In the genomic region with DNA sequence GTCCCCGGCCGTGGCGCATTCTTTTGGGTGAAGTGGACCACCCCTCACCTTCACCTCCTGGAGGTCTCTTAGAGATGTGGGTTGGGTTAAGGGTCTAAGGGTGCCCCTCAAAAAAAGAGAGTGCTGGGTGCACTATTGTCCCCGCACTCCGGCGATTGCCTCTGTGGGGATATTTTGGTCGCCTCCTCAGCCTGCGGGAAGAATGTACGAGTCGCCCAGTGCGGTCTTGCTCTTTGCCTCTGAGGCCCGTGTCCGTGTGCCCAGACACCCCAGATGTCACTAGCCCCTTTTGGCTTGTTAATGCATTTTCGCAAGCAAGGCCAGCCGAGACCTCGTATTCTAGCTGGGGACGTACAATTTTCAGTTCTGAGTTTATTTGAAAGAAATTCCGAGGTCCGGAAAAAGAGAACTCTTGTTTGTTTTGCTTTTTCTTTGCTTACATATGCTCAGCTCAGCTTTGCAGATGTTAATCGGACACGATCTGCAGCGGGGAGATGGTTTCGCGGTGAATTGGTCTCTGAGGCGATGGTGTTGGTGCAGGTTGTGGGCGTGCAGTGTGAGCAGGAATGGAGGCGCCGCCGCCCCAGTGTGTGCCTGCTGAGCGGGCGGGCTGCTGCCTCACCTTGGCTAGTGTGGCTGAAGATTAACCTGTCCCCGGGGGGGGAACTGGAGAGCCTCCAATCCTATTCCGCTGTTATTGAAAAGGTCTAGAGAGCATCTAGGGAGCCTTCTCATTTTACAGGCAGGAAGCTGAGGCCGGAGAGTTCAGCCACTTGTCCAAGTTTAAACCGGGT, we compare ENCODE assay signal across 8 cellular contexts. TPM values are rescaled to one million over a fixed set of nuclear protein-coding genes. Genes with fewer than 3 reads are reported as not detected.
DNase-seq lines count a peak whose midpoint lies in the region; ATAC-seq and TF ChIP-seq lines count a peak whose summit lies in the region.

No MANE protein-coding gene starts in this region.

- peaks cover 63% of the 10 kb centered on the region for H3K79me2 ChIP-seq in OCI-LY3 (ENCODE audit: low read length)

- H3K4me1 ChIP-seq in OCI-LY3 (ENCODE audit: low read length): peaks cover 12% of the 10 kb centered on the region

- peak; percentile 68 for DNase-seq in activated effector memory CD4-positive, alpha-beta T cell treated with Interleukin-2 at 50 U/mL for 16 hours
- DNase-seq in glutamatergic neuron (peak; percentile 47), progenitor cell of endocrine pancreas (ENCODE audit: low spot score, unreplicated experiment) (peak; percentile 53), ureter (ENCODE audit: low spot score) (peak; percentile 55), SW 1271 (lab: John Stamatoyannopoulos, UW) (no peak)

- no peaks in the 10 kb centered on the region for H3K27me3 ChIP-seq in OCI-LY3 (ENCODE audit: low read depth, low read length)

- H3K4me3 ChIP-seq in GM12875 (ENCODE audit: low read depth, low read length) (peak overlapping the region; percentile 97), OCI-LY3 (ENCODE audit: low read length) (peak overlapping the region; percentile 100)

- ATAC-seq in HG02852 (IDR thresholded peaks at IDR 0.05; ENCODE audit: unreplicated experiment): peak; percentile 20

- H3K4me3 Mint-ChIP-seq in glutamatergic neuron (ENCODE audit: unreplicated experiment) (peak overlapping the region; percentile 95), progenitor cell of endocrine pancreas (ENCODE audit: low read depth) (peak overlapping the region; percentile 93)

- H2AFZ ChIP-seq in OCI-LY3 (ENCODE audit: low read depth, low read length): no peak overlapping the region

- H3K4me2 ChIP-seq in OCI-LY3 (ENCODE audit: low read length): peak overlapping the region; percentile 94

- peak overlapping the region; percentile 94 for H3K9ac ChIP-seq in OCI-LY3 (ENCODE audit: low read length)

- no peaks in the 10 kb centered on the region for H3K36me3 Mint-ChIP-seq in glutamatergic neuron (ENCODE audit: unreplicated experiment)
- peaks cover 12% of the 10 kb centered on the region for H3K36me3 Mint-ChIP-seq in progenitor cell of endocrine pancreas (ENCODE audit: insufficient read depth)

- H3K4me1 Mint-ChIP-seq in glutamatergic neuron (ENCODE audit: low read depth, unreplicated experiment) (peaks cover 23% of the 10 kb centered on the region), progenitor cell of endocrine pancreas (ENCODE audit: low read depth) (peaks cover 18% of the 10 kb centered on the region)

- peaks cover 48% of the 10 kb centered on the region for H4K20me1 ChIP-seq in OCI-LY3 (ENCODE audit: insufficient read depth, low read length)

- H3K9me3 Mint-ChIP-seq in glutamatergic neuron (ENCODE audit: unreplicated experiment): peaks cover 21% of the 10 kb centered on the region
- peaks cover 3% of the 10 kb centered on the region for H3K9me3 Mint-ChIP-seq in progenitor cell of endocrine pancreas (ENCODE audit: low read depth)

- H3K36me3 ChIP-seq in OCI-LY3 (replicated peaks; ENCODE audit: low read depth, low read length): peaks cover 36% of the 10 kb centered on the region

- peak overlapping the region; percentile 58 for H3K27ac ChIP-seq in OCI-LY3 (ENCODE audit: low read length)

- TF ChIP-seq CTCF in GM12875 (IDR thresholded peaks at IDR 0.05; ENCODE audit: borderline replicate concordance, insufficient read depth, low read depth, low read length) (no peak), OCI-LY3 (IDR thresholded peaks at IDR 0.05; ENCODE audit: low read depth, low read length) (no peak), glutamatergic neuron (IDR thresholded peaks at IDR 0.05; ENCODE audit: partially characterized antibody, unreplicated experiment) (no peak), progenitor cell of endocrine pancreas (IDR thresholded peaks at IDR 0.05; ENCODE audit: unreplicated experiment) (no peak)

- H3K27ac Mint-ChIP-seq in glutamatergic neuron (ENCODE audit: unreplicated experiment): peak overlapping the region; percentile 95
- peak overlapping the region; percentile 96 for H3K27ac Mint-ChIP-seq in progenitor cell of endocrine pancreas

- H3K27me3 Mint-ChIP-seq in glutamatergic neuron (ENCODE audit: unreplicated experiment) (peaks cover 17% of the 10 kb centered on the region), progenitor cell of endocrine pancreas (peaks cover 9% of the 10 kb centered on the region)

- no peaks in the 10 kb centered on the region for H3K9me3 ChIP-seq in OCI-LY3 (ENCODE audit: insufficient read depth, low read length)

RNA-seq across cellular contexts. Expression of a gene that starts 1.4 kb away (rescaled TPM):
- total RNA-seq in glutamatergic neuron (ENCODE audit: unreplicated experiment) (156 TPM), progenitor cell of endocrine pancreas (74.0 and 80.7 TPM in 2 replicates), ureter (46.0 TPM)

Comparison
In these comparisons a context has a peak if more than half of its experiments do, and no peak if none do; other contexts are left out.
1. DNase-seq: peak in activated effector memory CD4-positive, alpha-beta T cell treated with Interleukin-2 at 50 U/mL for 16 hours (single experiment), glutamatergic neuron (single experiment), progenitor cell of endocrine pancreas (single experiment) and ureter (single experiment); none in SW 1271 (0 of 2).